In genomic region chrX:3370656-3371055, GRCh38 we compare ENCODE assay signal across 15 cellular contexts. TPM values are rescaled to one million over a fixed set of nuclear protein-coding genes. Genes with fewer than 3 reads are reported as not detected.
DNase-seq lines count a peak whose midpoint lies in the region; ATAC-seq, FAIRE-seq and TF ChIP-seq lines count a peak whose summit lies in the region.
"Had no signal": no experiment of that assay in that cellular context is flagged by ENCODE, and none has a peak within 500 bp of the region (broad histone marks: within the 10 kb centered on the region; RNA-seq: fewer than 3 reads in every experiment).

No MANE protein-coding gene starts in this region.

- in situ Hi-C loops in HepG2 (cut with HindIII; ENCODE audit: extremely low pct_ligation_motif_present, low pct_unique_long_range_greater_than_20kb), result no loop called here

- no peaks in the 10 kb centered on the region for H3K9me3 ChIP-seq in A549
- no peaks in the 10 kb centered on the region for H3K9me3 ChIP-seq in smooth muscle cell (replicated peaks; ENCODE audit: low read depth)
- H3K9me3 ChIP-seq in HepG2 (ENCODE audit: low read length), result no peaks in the 10 kb centered on the region
- H3K9me3 ChIP-seq: HAP-1 had no signal

- H3K36me3 ChIP-seq in bronchial epithelial cell (ENCODE audit: control insufficient read depth, insufficient read depth, low read length) (no peaks in the 10 kb centered on the region), smooth muscle cell (ENCODE audit: low read depth) (no peaks in the 10 kb centered on the region), HepG2 (replicated peaks in 1 of 2; ENCODE audit: control insufficient read depth in 1 of 2, insufficient read depth in 2 of 2, low read length in 2 of 2) (no peaks in the 10 kb centered on the region)
- H3K36me3 ChIP-seq: BLaER1 treated with 17β-estradiol and CSF1 and Interleukin-3, amounts not matched to agents 10 nM and 100 nM; HAP-1 had no signal

- intact Hi-C loops in HepG2 (cut with micrococcal nuclease; ENCODE audit: unreplicated experiment), result no loop called here

- H2AFZ ChIP-seq in smooth muscle cell (ENCODE audit: low read depth) (no peak overlapping the region), HepG2 (ENCODE audit: low read length) (no peak overlapping the region)

- H4K20me1 ChIP-seq in smooth muscle cell (ENCODE audit: low read depth), result no peaks in the 10 kb centered on the region
- no peaks in the 10 kb centered on the region for H4K20me1 ChIP-seq in HepG2 (ENCODE audit: insufficient read depth, low read length)
- H4K20me1 ChIP-seq: BLaER1 treated with 17β-estradiol and CSF1 and Interleukin-3, amounts not matched to agents 10 nM and 100 nM had no signal

- no peaks in the 10 kb centered on the region for H3K27me3 Mint-ChIP-seq in activated T-cell treated with anti-CD3 and anti-CD28 coated beads, Interleukin-2, amount 50 U/mL, for 4 hours (ENCODE audit: low read depth)
- H3K27me3 Mint-ChIP-seq: CD4-positive, CD25-positive, alpha-beta regulatory T cell had no signal

- POLR2A ChIA-PET in A549 (lab: Yijun Ruan, JAX) (no interaction called here), HepG2 (lab: Yijun Ruan, JAX) (no interaction called here)

- TF ChIP-seq POLR2A in A549 (IDR thresholded peaks at IDR 0.05; ENCODE audit: low read length) (no peak), HepG2 (IDR thresholded peaks at IDR 0.05; ENCODE audit: insufficient read depth in 1 of 2, low read depth in 2 of 2, low read length in 2 of 2) (no peak)

- H3K4me3 Mint-ChIP-seq in activated T-cell treated with anti-CD3 and anti-CD28 coated beads, Interleukin-2, amount 50 U/mL, for 4 hours, result no peak overlapping the region
- H3K4me3 Mint-ChIP-seq: CD4-positive, CD25-positive, alpha-beta regulatory T cell had no signal

- H3K27ac ChIP-seq in A549 (no peak overlapping the region), foreskin keratinocyte (peak overlapping the region; percentile 68), smooth muscle cell (ENCODE audit: low read depth) (peak overlapping the region; percentile 13), HepG2 (ENCODE audit: extremely low read length, insufficient read depth, low read length) (no peak overlapping the region)
- H3K27ac ChIP-seq: BLaER1 treated with 17β-estradiol and CSF1 and Interleukin-3, amounts not matched to agents 10 nM and 100 nM had no signal

- H3K9me3 Mint-ChIP-seq in activated T-cell treated with anti-CD3 and anti-CD28 coated beads, Interleukin-2, amount 50 U/mL, for 4 hours, result peaks cover 3% of the 10 kb centered on the region

- CTCF ChIA-PET in A549 (lab: Yijun Ruan, JAX) (no interaction called here), HepG2 (lab: Yijun Ruan, JAX; ENCODE audit: low intra/inter-chr PET ratio, low total read pairs) (no interaction called here)

- TF ChIP-seq RAD21 in A549 (conservative IDR thresholded peaks at IDR 0.05 in 1 of 2, IDR thresholded peaks at IDR 0.05 in 1 of 2), result no peak
- TF ChIP-seq RAD21 in HepG2 (CRISPR knock-in tag; IDR thresholded peaks at IDR 0.05), result no peak

- H3K4me2 ChIP-seq in A549, result no peak overlapping the region
- no peak overlapping the region for H3K4me2 ChIP-seq in smooth muscle cell
- H3K4me2 ChIP-seq in HepG2 (ENCODE audit: low read depth, low read length), result no peak overlapping the region
- H3K4me2 ChIP-seq: BLaER1 treated with 17β-estradiol and CSF1 and Interleukin-3, amounts not matched to agents 10 nM and 100 nM had no signal

- FAIRE-seq in A549 (lab: Jason Lieb, UNC), result peak; percentile 72
- FAIRE-seq in bronchial epithelial cell (lab: Jason Lieb, UNC), result no peak
- no peak for FAIRE-seq in HepG2 (lab: Jason Lieb, UNC)
- FAIRE-seq: HTR-8/SVneo had no signal

- TF ChIP-seq EP300 in A549 (IDR thresholded peaks at IDR 0.05), result no peak
- TF ChIP-seq EP300 in HepG2 (IDR thresholded peaks at IDR 0.05; ENCODE audit: low read depth in 2 of 2, low read length in 2 of 2), result no peak
- TF ChIP-seq EP300 in HepG2 (CRISPR knock-in tag; IDR thresholded peaks at IDR 0.05; ENCODE audit: borderline replicate concordance), result no peak

- H3K27me3 ChIP-seq in bronchial epithelial cell (ENCODE audit: control insufficient read depth, insufficient read depth, low read length) (no peaks in the 10 kb centered on the region), foreskin keratinocyte (no peaks in the 10 kb centered on the region), smooth muscle cell (ENCODE audit: low read depth) (no peaks in the 10 kb centered on the region), HepG2 (ENCODE audit: control insufficient read depth in 1 of 2, insufficient read depth in 2 of 2, low read length in 2 of 2) (no peaks in the 10 kb centered on the region)
- H3K27me3 ChIP-seq: BLaER1 treated with 17β-estradiol and CSF1 and Interleukin-3, amounts not matched to agents 10 nM and 100 nM had no signal

- DNase-seq in A549 (ENCODE audit: low read depth in 1 of 2, low spot score in 1 of 2), result no peak
- DNase-seq in bronchial epithelial cell (ENCODE audit: low read depth), result peak; percentile 85
- DNase-seq in foreskin keratinocyte, result peak; percentile 74 to 84
- no peak for DNase-seq in smooth muscle cell (lab: John Stamatoyannopoulos, UW; ENCODE audit: unreplicated experiment)
- DNase-seq in amniotic stem cell (lab: John Stamatoyannopoulos, UW), result no peak
- DNase-seq in HepG2 (ENCODE audit: low spot score), result no peak
- DNase-seq in activated T-cell treated with anti-CD3 and anti-CD28 coated beads, Interleukin-2, amount 50 U/mL, for 4 hours, result no peak
- DNase-seq: 8988T; ACHN; CD4-positive, CD25-positive, alpha-beta regulatory T cell; DMS53; GF-D8 had no signal

- WGBS in A549 (ENCODE audit: missing lambda C conversion rate), result 4% methylated on average over 3 of the region's 3 CpGs
- 33% methylated on average over 3 of the region's 3 CpGs for WGBS in smooth muscle cell (ENCODE audit: low lambda C conversion rate)
- 0% methylated on average over 3 of the region's 3 CpGs for WGBS in HepG2 (ENCODE audit: low lambda C conversion rate)

- no peaks in the 10 kb centered on the region for H3K36me3 Mint-ChIP-seq in activated T-cell treated with anti-CD3 and anti-CD28 coated beads, Interleukin-2, amount 50 U/mL, for 4 hours (ENCODE audit: insufficient read depth)
- H3K36me3 Mint-ChIP-seq: CD4-positive, CD25-positive, alpha-beta regulatory T cell had no signal

- no peaks in the 10 kb centered on the region for H3K4me1 ChIP-seq in A549
- H3K4me1 ChIP-seq in foreskin keratinocyte, result peaks cover 7% of the 10 kb centered on the region
- H3K4me1 ChIP-seq in smooth muscle cell (ENCODE audit: low read depth), result no peaks in the 10 kb centered on the region
- H3K4me1 ChIP-seq in HepG2 (ENCODE audit: insufficient read depth, low read length), result no peaks in the 10 kb centered on the region
- H3K4me1 ChIP-seq: BLaER1 treated with 17β-estradiol and CSF1 and Interleukin-3, amounts not matched to agents 10 nM and 100 nM; HAP-1 had no signal

- H3K9ac ChIP-seq in smooth muscle cell (ENCODE audit: low read depth) (no peak overlapping the region), HepG2 (ENCODE audit: insufficient read depth, low read depth, low read length) (no peak overlapping the region)
- H3K9ac ChIP-seq: BLaER1 treated with 17β-estradiol and CSF1 and Interleukin-3, amounts not matched to agents 10 nM and 100 nM had no signal

- no peaks in the 10 kb centered on the region for H3K4me1 Mint-ChIP-seq in activated T-cell treated with anti-CD3 and anti-CD28 coated beads, Interleukin-2, amount 50 U/mL, for 4 hours (ENCODE audit: low read depth)
- H3K4me1 Mint-ChIP-seq: CD4-positive, CD25-positive, alpha-beta regulatory T cell had no signal

- H3K79me2 ChIP-seq in smooth muscle cell (ENCODE audit: low read depth) (no peaks in the 10 kb centered on the region), HepG2 (ENCODE audit: insufficient read depth, low read length) (no peaks in the 10 kb centered on the region)

- no peak overlapping the region for H3K4me3 ChIP-seq in A549
- no peak overlapping the region for H3K4me3 ChIP-seq in bronchial epithelial cell (ENCODE audit: low read depth, low read length)
- H3K4me3 ChIP-seq in smooth muscle cell, result no peak overlapping the region
- no peak overlapping the region for H3K4me3 ChIP-seq in HepG2 (replicated peaks in 1 of 3; ENCODE audit: insufficient read depth in 1 of 3, low read depth in 2 of 3, low read length in 3 of 3)
- H3K4me3 ChIP-seq: BLaER1 treated with 17β-estradiol and CSF1 and Interleukin-3, amounts not matched to agents 10 nM and 100 nM; HAP-1 had no signal

- no peaks in the 10 kb centered on the region for H3F3A ChIP-seq in smooth muscle cell (ENCODE audit: low read depth)

- TF ChIP-seq CTCF in A549 (IDR thresholded peaks at IDR 0.05) (no peak), bronchial epithelial cell (IDR thresholded peaks at IDR 0.05; ENCODE audit: insufficient read depth, low read length, severe bottlenecking) (no peak), foreskin keratinocyte (conservative IDR thresholded peaks at IDR 0.05) (no peak), smooth muscle cell (IDR thresholded peaks at IDR 0.05; ENCODE audit: borderline replicate concordance, insufficient read depth, poor library complexity, severe bottlenecking) (no peak), HepG2 (CRISPR knock-in tag; IDR thresholded peaks at IDR 0.05) (no peak)

- BruUV-seq in HepG2 (replicated peaks; lab: Mats Ljungman, UMichigan), result no TSS peak

- no peak for ATAC-seq in A549
- peak; percentile 82 for ATAC-seq in foreskin keratinocyte
- no peak for ATAC-seq in HepG2
- ATAC-seq in activated T-cell treated with anti-CD3 and anti-CD28 coated beads, Interleukin-2, amount 50 U/mL, for 4 hours, result no peak

RNA-seq across cellular contexts. Expression of gene MXRA5, which starts 24.2 kb away (rescaled TPM):
- not detected in 2 replicates for polyA plus RNA-seq in A549 (2011; rRNA removed)
- not detected in 2 replicates for polyA plus RNA-seq in A549 (2012; cell fraction: cytosol; rRNA removed)
- polyA plus RNA-seq in A549 (2012; cell fraction: nucleus; rRNA removed), result not detected in 2 replicates
- polyA plus RNA-seq in A549 (2017; fragmentation: RNase III; extraction: RNeasy Plus Mini Kit Qiagen cat#74134 plus additional on column Dnase treatment), result not detected in 3 replicates
- polyA minus RNA-seq in A549 (2011; rRNA and poly(A)+ RNA removed), result not detected in 2 replicates
- total RNA-seq in bronchial epithelial cell, result 0.26 and 0.53 TPM in 2 replicates
- 5.5 and 7.9 TPM in 2 replicates for total RNA-seq in foreskin keratinocyte
- 0.96 and 1.3 TPM in 2 replicates for polyA plus RNA-seq in foreskin keratinocyte
- 395 and 431 TPM in 2 replicates for total RNA-seq in smooth muscle cell
- 130 and 167 TPM in 2 replicates for polyA plus RNA-seq in smooth muscle cell
- not detected in 2 replicates for total RNA-seq in HepG2 (2016; rRNA removed; fragmentation: Illumina TruSeq; extraction: Trizol)
- not detected in 2 replicates for total RNA-seq in HepG2 (2016; cell fraction: cytosol; rRNA removed; fragmentation: Illumina TruSeq; extraction: Trizol; ENCODE audit: low read depth)
- not detected in 2 replicates for total RNA-seq in HepG2 (2016; cell fraction: insoluble cytoplasmic fraction; rRNA removed; fragmentation: Illumina TruSeq; extraction: Trizol)
- total RNA-seq in HepG2 (2016; cell fraction: membrane; rRNA removed; fragmentation: Illumina TruSeq; extraction: Trizol), result not detected in 2 replicates
- total RNA-seq in HepG2 (2016; cell fraction: nucleus; rRNA removed; fragmentation: Illumina TruSeq; extraction: Trizol), result not detected in 2 replicates
- not detected in 2 replicates for polyA plus RNA-seq in HepG2 (2011; rRNA removed)
- not detected in 2 replicates for polyA plus RNA-seq in HepG2 (2011; cell fraction: cytosol; rRNA removed)
- polyA plus RNA-seq in HepG2 (2011; cell fraction: nucleus; rRNA removed), result not detected in 2 replicates
- polyA plus RNA-seq in HepG2 (2012), result not detected in 2 replicates
- not detected in 2 replicates for polyA plus RNA-seq in HepG2 (2016; cell fraction: cytosol; fragmentation: Illumina TruSeq; extraction: Trizol; ENCODE audit: low read depth)
- polyA plus RNA-seq in HepG2 (2016; cell fraction: insoluble cytoplasmic fraction; fragmentation: Illumina TruSeq; extraction: Trizol; ENCODE audit: low read depth), result not detected in 2 replicates
- polyA plus RNA-seq in HepG2 (2016; cell fraction: membrane; fragmentation: Illumina TruSeq; extraction: Trizol; ENCODE audit: low read depth), result not detected in 2 replicates
- not detected in 2 replicates for polyA plus RNA-seq in HepG2 (2016; cell fraction: nucleus; fragmentation: Illumina TruSeq; extraction: Trizol; ENCODE audit: insufficient read depth, low read depth)
- polyA minus RNA-seq in HepG2 (2011; rRNA and poly(A)+ RNA removed; ENCODE audit: low replicate concordance), result not detected in 2 replicates
- polyA minus RNA-seq in HepG2 (2011; cell fraction: cytosol; rRNA and poly(A)+ RNA removed), result not detected in 2 replicates
- not detected in 2 replicates for polyA minus RNA-seq in HepG2 (2011; cell fraction: nucleus; rRNA and poly(A)+ RNA removed)
- total RNA-seq in activated T-cell treated with anti-CD3 and anti-CD28 coated beads, Interleukin-2, amount 50 U/mL, for 4 hours, result under 1 TPM in 2 of 3 donors, not detected in 1; 0.03 to 0.05 TPM
- total RNA-seq: CD4-positive, CD25-positive, alpha-beta regulatory T cell had no signal
- polyA plus RNA-seq: CD4-positive, CD25-positive, alpha-beta regulatory T cell had no signal

Comparison
In these comparisons a context has a peak if more than half of its experiments do, and no peak if none do; other contexts are left out.
1. DNase-seq: peak in bronchial epithelial cell (single experiment) and foreskin keratinocyte (2 of 2); none in A549 (0 of 2), smooth muscle cell (single experiment), amniotic stem cell (single experiment), HepG2 (single experiment) and activated T-cell treated with anti-CD3 and anti-CD28 coated beads, Interleukin-2, amount 50 U/mL, for 4 hours (single experiment).
2. H3K27ac ChIP-seq: peak in foreskin keratinocyte (single experiment) and smooth muscle cell (single experiment); none in A549 (0 of 2) and HepG2 (single experiment).
3. RNA of gene MXRA5, which starts 24.2 kb away (total RNA-seq): 395 to 431 TPM in smooth muscle cell; 5.5 to 7.9 TPM in foreskin keratinocyte, 0.26 to 0.53 TPM in bronchial epithelial cell, 0.03 to 0.05 TPM in activated T-cell treated with anti-CD3 and anti-CD28 coated beads, Interleukin-2, amount 50 U/mL, for 4 hours and not detected in HepG2; every median in the first group is over 10 times any median in the second.